ENCODE assay signal across 1 cellular context in the genomic region with DNA sequence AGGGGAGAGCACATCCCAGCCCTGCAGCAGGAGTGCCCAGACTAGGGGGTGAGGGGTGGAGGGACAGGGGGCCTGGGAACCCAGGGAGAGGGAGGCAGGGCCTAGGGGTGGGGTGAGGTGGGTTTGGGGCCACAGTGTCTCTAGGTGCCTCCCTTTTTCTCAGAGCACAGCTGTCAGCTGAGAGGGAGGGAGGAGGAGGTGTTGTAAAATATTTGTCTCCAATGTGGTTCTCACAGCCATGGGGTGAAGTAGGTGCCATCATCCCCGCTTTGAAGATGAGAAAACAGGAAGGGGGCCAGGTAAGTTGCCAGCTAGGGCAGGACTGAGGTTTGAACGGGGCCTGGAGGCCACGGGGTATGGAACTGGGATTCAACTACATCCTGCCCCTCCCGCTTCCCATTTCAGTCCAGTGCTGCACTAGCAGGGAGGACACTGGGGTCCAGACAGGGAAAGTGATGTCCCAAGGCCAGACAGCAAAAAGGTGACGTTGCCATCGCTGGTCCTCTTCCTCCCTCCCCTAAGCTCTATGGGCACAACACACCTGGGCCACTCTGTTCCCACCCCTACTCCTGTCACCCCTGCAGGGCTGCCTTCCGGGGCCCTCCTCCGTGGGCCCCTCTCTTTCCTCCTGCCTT.
TF ChIP-seq lines count a peak whose summit lies in the region.

No MANE protein-coding gene starts in this region.

TF ChIP-seq in GM23338, 12 proteins besides CTCF, POLR2A, EP300 and RAD21 (continued from another document):
- no peak for TF ChIP-seq REST (IDR thresholded peaks at IDR 0.05; ENCODE audit: unreplicated experiment)
